Comparison of ENCODE assay signal across 29 cellular contexts in the genomic region with DNA sequence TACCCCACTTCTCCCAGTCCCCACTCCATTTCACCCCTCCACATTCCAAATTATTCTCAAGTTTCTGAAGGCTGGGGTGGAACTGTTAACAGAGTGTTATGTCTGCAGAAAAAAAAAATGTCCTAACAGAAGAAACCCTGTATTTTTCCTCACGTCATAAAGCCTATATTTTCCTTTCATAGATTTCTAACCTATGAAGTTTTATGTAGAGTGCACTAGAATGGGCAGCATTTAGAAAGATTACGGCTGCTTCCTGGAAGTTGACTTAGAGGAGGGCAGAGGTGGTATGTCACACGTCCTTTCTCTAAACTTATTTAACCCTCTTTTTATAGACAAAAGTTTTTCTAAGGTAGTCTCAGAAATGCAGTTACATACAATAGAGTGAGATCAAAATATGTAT.
"Had no signal": no experiment of that assay in that cellular context is flagged by ENCODE, and none has a peak within 500 bp of the region (broad histone marks: within the 10 kb centered on the region; RNA-seq: fewer than 3 reads in every experiment).

No MANE protein-coding gene starts in this region.

- H3K9me3 ChIP-seq: stomach, suprapubic skin, testis, thoracic aorta, thyroid gland, tibial artery, tibial nerve, transverse colon, upper lobe of left lung, upper lobe of right lung, uterus, vagina had no signal

- H3K27ac Mint-ChIP-seq: stimulated activated effector memory CD8-positive, alpha-beta T cell treated with anti-CD3 and anti-CD28 coated beads, Interleukin-12 subunit alpha, Interleukin-12 subunit beta, amount 100 ng/mL, for 72 hours; stimulated activated memory B cell treated with anti-CD40 and anti-IgM and Interleukin-4, amounts not matched to agents 10 μg/mL and 1 μg/mL and 100 μg/mL, for 72 hours; stimulated activated naive B cell treated with anti-CD40 and anti-IgM and Interleukin-4, amounts not matched to agents 10 μg/mL and 1 μg/mL and 100 μg/mL, for 72 hours; stimulated activated naive CD8-positive, alpha-beta T cell treated with anti-CD3 and anti-CD28 coated beads, Interleukin-15, amount 100 ng/mL, for 72 hours; stimulated activated naive CD8-positive, alpha-beta T cell treated with anti-CD3 and anti-CD28 coated beads, Interleukin-15, Interleukin-2, amounts not matched to agents 100 ng/mL and 50 ng/mL, for 24 hours; type B pancreatic cell had no signal

- H3K4me1 Mint-ChIP-seq: stimulated activated effector memory CD8-positive, alpha-beta T cell treated with anti-CD3 and anti-CD28 coated beads, Interleukin-12 subunit alpha, Interleukin-12 subunit beta, amount 100 ng/mL, for 72 hours; stimulated activated memory B cell treated with anti-CD40 and anti-IgM and Interleukin-4, amounts not matched to agents 10 μg/mL and 1 μg/mL and 100 μg/mL, for 72 hours; stimulated activated naive B cell treated with anti-CD40 and anti-IgM and Interleukin-4, amounts not matched to agents 10 μg/mL and 1 μg/mL and 100 μg/mL, for 72 hours; stimulated activated naive CD8-positive, alpha-beta T cell treated with anti-CD3 and anti-CD28 coated beads, Interleukin-15, amount 100 ng/mL, for 72 hours had no signal

- H3K4me3 Mint-ChIP-seq: stimulated activated effector memory CD8-positive, alpha-beta T cell treated with anti-CD3 and anti-CD28 coated beads, Interleukin-12 subunit alpha, Interleukin-12 subunit beta, amount 100 ng/mL, for 72 hours; stimulated activated memory B cell treated with anti-CD40 and anti-IgM and Interleukin-4, amounts not matched to agents 10 μg/mL and 1 μg/mL and 100 μg/mL, for 72 hours; stimulated activated naive B cell treated with anti-CD40 and anti-IgM and Interleukin-4, amounts not matched to agents 10 μg/mL and 1 μg/mL and 100 μg/mL, for 72 hours; stimulated activated naive CD8-positive, alpha-beta T cell treated with anti-CD3 and anti-CD28 coated beads, Interleukin-15, amount 100 ng/mL, for 72 hours; stimulated activated naive CD8-positive, alpha-beta T cell treated with anti-CD3 and anti-CD28 coated beads, Interleukin-15, Interleukin-2, amounts not matched to agents 100 ng/mL and 50 ng/mL, for 24 hours; type B pancreatic cell had no signal

- DNase-seq: stimulated activated CD4-positive, alpha-beta T cell treated with anti-CD3 and anti-CD28 coated beads, Interleukin-2, amount 100 ng/mL, for 48 hours; stimulated activated CD4-positive, alpha-beta T cell treated with anti-CD3 and anti-CD28 coated beads, Interleukin-4, amount 100 ng/mL, for 1 hour; stimulated activated CD4-positive, alpha-beta T cell treated with anti-CD3 and anti-CD28 coated beads, Interleukin-4, amount 100 ng/mL, for 24 hours; stimulated activated CD4-positive, alpha-beta T cell treated with anti-CD3 and anti-CD28 coated beads, Interleukin-4, amount 100 ng/mL, for 4 hours; stimulated activated CD8-positive, alpha-beta memory T cell treated with anti-CD3 and anti-CD28 coated beads, Interleukin-4, amount 100 ng/mL, for 48 hours; stimulated activated naive B cell treated with anti-CD40 and anti-IgM and Interleukin-4, amounts not matched to agents 10 μg/mL and 1 μg/mL and 100 μg/mL, for 72 hours; stimulated activated naive CD4-positive, alpha-beta T cell; stimulated activated naive CD4-positive, alpha-beta T cell treated with Interleukin-2 at 50 U/mL for 16 hours; stimulated activated naive CD8-positive, alpha-beta T cell treated with anti-CD3 and anti-CD28 coated beads, Interleukin-15, amount 100 ng/mL, for 72 hours; stimulated activated naive CD8-positive, alpha-beta T cell treated with anti-CD3 and anti-CD28 coated beads, Interleukin-15, Interleukin-2, amounts not matched to agents 100 U/mL and 50 U/mL, for 24 hours; stomach; substantia nigra; testis; thyroid gland; tibial artery; transverse colon; trophoblast cell; upper lobe of left lung; upper lobe of right lung; uterus had no signal

- H3K27ac ChIP-seq: stomach, suprapubic skin, testis, thoracic aorta, thyroid gland, tibial artery, tibial nerve, transverse colon, upper lobe of left lung, upper lobe of right lung, uterus, vagina had no signal

- FAIRE-seq: urothelium cell line had no signal

- H3K27me3 Mint-ChIP-seq: stimulated activated memory B cell treated with anti-CD40 and anti-IgM and Interleukin-4, amounts not matched to agents 10 μg/mL and 1 μg/mL and 100 μg/mL, for 72 hours; stimulated activated naive B cell treated with anti-CD40 and anti-IgM and Interleukin-4, amounts not matched to agents 10 μg/mL and 1 μg/mL and 100 μg/mL, for 72 hours; stimulated activated naive CD8-positive, alpha-beta T cell treated with anti-CD3 and anti-CD28 coated beads, Interleukin-15, amount 100 ng/mL, for 72 hours; stimulated activated naive CD8-positive, alpha-beta T cell treated with anti-CD3 and anti-CD28 coated beads, Interleukin-15, Interleukin-2, amounts not matched to agents 100 ng/mL and 50 ng/mL, for 24 hours had no signal

- H3K4me1 ChIP-seq: stomach, suprapubic skin, testis, thyroid gland, tibial artery, tibial nerve, transverse colon, upper lobe of left lung, upper lobe of right lung, uterus, vagina had no signal

- H3K4me3 ChIP-seq: stomach, suprapubic skin, testis, thoracic aorta, thyroid gland, tibial artery, tibial nerve, transverse colon, upper lobe of left lung, upper lobe of right lung, uterus, vagina had no signal

- H3K27me3 ChIP-seq: stomach, suprapubic skin, testis, thyroid gland, tibial artery, tibial nerve, transverse colon, upper lobe of left lung, upper lobe of right lung, uterus, vagina had no signal

- H3K36me3 ChIP-seq: stomach, suprapubic skin, thoracic aorta, thyroid gland, tibial artery, tibial nerve, transverse colon, upper lobe of left lung, upper lobe of right lung, uterus, vagina had no signal

- ATAC-seq: stimulated activated effector memory CD8-positive, alpha-beta T cell treated with anti-CD3 and anti-CD28 coated beads, Interleukin-12 subunit alpha, Interleukin-12 subunit beta, amount 100 ng/mL, for 72 hours; stimulated activated memory B cell treated with anti-CD40 and anti-IgM and Interleukin-4, amounts not matched to agents 10 μg/mL and 1 μg/mL and 100 μg/mL, for 72 hours; stimulated activated naive B cell treated with anti-CD40 and anti-IgM and Interleukin-4, amounts not matched to agents 10 μg/mL and 1 μg/mL and 100 μg/mL, for 72 hours; stimulated activated naive CD8-positive, alpha-beta T cell treated with anti-CD3 and anti-CD28 coated beads, Interleukin-15, amount 100 ng/mL, for 72 hours; stimulated activated naive CD8-positive, alpha-beta T cell treated with anti-CD3 and anti-CD28 coated beads, Interleukin-15, Interleukin-2, amounts not matched to agents 100 U/mL and 50 U/mL, for 24 hours; upper lobe of right lung had no signal

- H3K36me3 Mint-ChIP-seq: stimulated activated effector memory CD8-positive, alpha-beta T cell treated with anti-CD3 and anti-CD28 coated beads, Interleukin-12 subunit alpha, Interleukin-12 subunit beta, amount 100 ng/mL, for 72 hours; stimulated activated memory B cell treated with anti-CD40 and anti-IgM and Interleukin-4, amounts not matched to agents 10 μg/mL and 1 μg/mL and 100 μg/mL, for 72 hours; stimulated activated naive B cell treated with anti-CD40 and anti-IgM and Interleukin-4, amounts not matched to agents 10 μg/mL and 1 μg/mL and 100 μg/mL, for 72 hours; type B pancreatic cell had no signal
